2 cellular contexts compared by ENCODE assay signal in genomic region chr5:143337946-143338345, GRCh38.
TF ChIP-seq lines count a peak whose summit lies in the region.

No MANE protein-coding gene starts in this region.

TF ChIP-seq in IMR-90, 13 proteins besides CTCF, POLR2A, EP300 and RAD21:
- TF ChIP-seq SMC3 (IDR thresholded peaks at IDR 0.05; ENCODE audit: low read depth, low read length) (no peak), CHD1 (IDR thresholded peaks at IDR 0.05; ENCODE audit: low read depth, low read length) (no peak), BHLHE40 (IDR thresholded peaks at IDR 0.05; ENCODE audit: low read depth, low read length) (no peak), RFX5 (IDR thresholded peaks at IDR 0.05; ENCODE audit: low read depth, low read length) (no peak), NFE2L2 (IDR thresholded peaks at IDR 0.05; ENCODE audit: low read depth, low read length) (no peak)
TF ChIP-seq in IMR-90: peak in this region for 0.

TF ChIP-seq in K562, 482 proteins besides CTCF, POLR2A, EP300 and RAD21:
- TF ChIP-seq ARID1B (IDR thresholded peaks at IDR 0.05) (peak; percentile 25; the same call in 1 of the 2 replicates), TAL1 (IDR thresholded peaks at IDR 0.05) (0 out of 2 replicates have a peak, but pooled peaks have one; percentile 10), GABPB1 (CRISPR knock-in tag; IDR thresholded peaks at IDR 0.05) (no peak), BMI1 (IDR thresholded peaks at IDR 0.05; ENCODE audit: low read length) (no peak)
